1 cellular context compared by ENCODE assay signal in the genomic region with DNA sequence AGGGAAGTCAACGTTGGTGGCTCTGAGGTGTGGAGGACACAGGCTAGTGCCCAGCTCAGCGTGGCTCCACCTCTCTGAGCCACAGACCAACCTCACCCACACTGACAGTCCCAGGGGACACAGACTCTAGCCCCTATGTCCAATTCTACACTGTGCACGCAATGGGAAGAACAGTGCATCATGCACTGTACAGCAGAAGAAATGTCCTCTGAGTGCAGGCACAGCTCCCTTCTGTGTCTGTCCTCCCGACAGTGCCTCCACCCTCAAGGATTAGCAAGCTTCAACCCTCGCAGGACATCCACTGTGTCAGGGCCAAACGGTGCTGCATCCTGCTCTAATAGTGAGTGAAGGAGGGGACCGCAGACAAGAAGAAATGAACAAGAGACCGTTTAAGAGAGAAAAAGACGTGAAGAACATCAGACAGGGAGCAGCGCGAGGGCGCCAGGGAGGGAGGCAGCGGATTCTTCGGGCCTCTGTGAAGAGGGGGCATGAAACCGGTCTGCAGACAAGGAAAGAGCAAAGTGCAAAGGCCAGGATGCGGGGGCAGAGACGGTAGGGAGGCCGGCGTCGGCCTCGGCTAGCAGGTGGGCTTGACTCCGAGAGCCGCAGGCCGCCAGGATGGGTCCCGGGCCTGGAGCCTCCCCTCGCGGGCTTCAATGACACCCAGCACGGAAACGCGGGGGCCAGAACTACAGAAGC.
TF ChIP-seq lines count a peak whose summit lies in the region.

No MANE protein-coding gene starts in this region.

TF ChIP-seq in IMR-90, 13 proteins besides CTCF, POLR2A, EP300 and RAD21:
- no peak for TF ChIP-seq CEBPB (IDR thresholded peaks at IDR 0.05; ENCODE audit: low read depth, low read length)
- TF ChIP-seq NFE2L2 (IDR thresholded peaks at IDR 0.05; ENCODE audit: low read depth, low read length): no peak
